Comparison of ENCODE assay signal across 29 cellular contexts in the genomic region with DNA sequence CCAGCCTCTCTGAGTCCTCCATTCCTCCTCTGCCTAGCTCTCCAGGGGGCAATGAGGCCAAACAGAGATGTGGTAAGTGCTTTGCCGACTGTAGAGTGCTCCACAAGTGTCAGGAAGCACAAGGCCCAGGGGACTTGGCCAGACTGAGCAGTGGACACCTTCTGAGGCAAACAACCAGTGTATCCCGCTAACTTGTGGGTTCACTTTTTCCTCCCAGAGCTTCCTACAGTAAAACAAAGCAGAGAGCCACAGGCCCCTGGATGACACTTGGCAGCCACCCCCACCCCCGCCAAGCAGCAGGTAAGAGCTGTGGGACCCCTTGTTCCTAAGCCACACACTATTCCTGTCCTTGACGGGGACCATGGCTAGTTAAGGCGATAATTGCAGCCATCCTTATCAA.
"Had no signal": no experiment of that assay in that cellular context is flagged by ENCODE, and none has a peak within 500 bp of the region (broad histone marks: within the 10 kb centered on the region; RNA-seq: fewer than 3 reads in every experiment).

No MANE protein-coding gene starts in this region.

- ATAC-seq: activated CD8-positive, alpha-beta T cell treated with anti-CD3 and anti-CD28 coated beads for 36 hours; activated T-cell treated with anti-CD3 and anti-CD28 coated beads, Interleukin-2, amount 50 U/mL, for 72 hours; activated T-helper 17 cell treated with anti-CD3 and anti-CD28 coated beads, Interleukin-2, amount 50 U/mL, for 72 hours; PC-3 had no signal

- H3K9me3 Mint-ChIP-seq: activated CD8-positive, alpha-beta T cell treated with anti-CD3 and anti-CD28 coated beads for 36 hours; activated naive CD4-positive, alpha-beta T cell treated with anti-CD3 and anti-CD28 coated beads, Interleukin-2, amount 50 U/mL, for 24 hours; activated naive CD8-positive, alpha-beta T cell treated with anti-CD3 and anti-CD28 coated beads, Interleukin-2, amount 10 ng/mL, durations not matched to agents 7 days and 5 days; activated T-cell treated with anti-CD3 and anti-CD28 coated beads, Interleukin-2, amount 50 U/mL, for 72 hours; activated T-helper 17 cell treated with anti-CD3 and anti-CD28 coated beads, Interleukin-2, amount 50 U/mL, for 72 hours; central memory CD8-positive, alpha-beta T cell; T-helper 1 cell treated with Interleukin-12 subunit alpha and Interleukin-12 subunit beta and Interleukin-4 antibody, amounts not matched to agents 30 μg/mL and 1 μg/mL, for 36 hours; T-helper 2 cell treated with Interferon-gamma antibody and Interleukin-4, amounts not matched to agents 5 μg/mL and 100 μg/mL, for 36 hours had no signal

- H3K4me3 ChIP-seq: ascending aorta, cardiac muscle cell, Peyer's patch, SJSA1 had no signal

- H3K27ac Mint-ChIP-seq: activated CD4-positive, alpha-beta T cell treated with anti-CD3 and anti-CD28 coated beads, Interleukin-2, amount 10 ng/mL, durations not matched to agents 24 days and 14 days; activated CD8-positive, alpha-beta T cell treated with anti-CD3 and anti-CD28 coated beads for 36 hours; activated naive CD4-positive, alpha-beta T cell treated with anti-CD3 and anti-CD28 coated beads, Interleukin-2, amount 50 U/mL, for 24 hours; activated naive CD8-positive, alpha-beta T cell treated with anti-CD3 and anti-CD28 coated beads, Interleukin-2, amount 10 ng/mL, durations not matched to agents 7 days and 5 days; activated T-cell treated with anti-CD3 and anti-CD28 coated beads, Interleukin-2, amount 50 U/mL, for 72 hours; activated T-helper 17 cell treated with anti-CD3 and anti-CD28 coated beads, Interleukin-2, amount 50 U/mL, for 72 hours; T-helper 1 cell treated with Interleukin-12 subunit alpha and Interleukin-12 subunit beta and Interleukin-4 antibody, amounts not matched to agents 30 μg/mL and 1 μg/mL, for 36 hours; T-helper 2 cell treated with Interferon-gamma antibody and Interleukin-4, amounts not matched to agents 5 μg/mL and 100 μg/mL, for 36 hours had no signal

- H3K4me1 ChIP-seq: ascending aorta, Peyer's patch, SJSA1 had no signal

- H3K27me3 Mint-ChIP-seq: activated naive CD4-positive, alpha-beta T cell treated with anti-CD3 and anti-CD28 coated beads, Interleukin-2, amount 50 U/mL, for 24 hours had no signal

- DNase-seq: activated CD4-positive, alpha-beta T cell treated with anti-CD3 and anti-CD28 coated beads, Interleukin-2, amount 10 ng/mL, durations not matched to agents 24 days and 14 days; activated CD4-positive, alpha-beta T cell treated with anti-CD3 and anti-CD28 coated beads, Interleukin-2, amount 50 U/mL, for 4 hours; activated CD8-positive, alpha-beta T cell treated with anti-CD3 and anti-CD28 coated beads for 36 hours; activated effector memory CD4-positive, alpha-beta T cell treated with anti-CD3 and anti-CD28 coated beads, Interleukin-2, amount 50 U/mL, for 16 hours; activated naive CD4-positive, alpha-beta T cell; activated naive CD8-positive, alpha-beta T cell treated with anti-CD3 and anti-CD28 coated beads, Interleukin-2, amount 10 ng/mL, durations not matched to agents 7 days and 5 days; activated T-cell treated with anti-CD3 and anti-CD28 coated beads, Interleukin-2, amount 50 U/mL, for 1 hour; activated T-cell treated with anti-CD3 and anti-CD28 coated beads, Interleukin-2, amount 50 U/mL, for 72 hours; amygdala; Kasumi-1; NCI-H187; NCI-H2029 treated with DMSO at 0.1 percent for 48 hours; NCI-H2107; NCI-H2171; NCI-H510A; NCI-H748 treated with DMSO at 0.1 percent for 48 hours; NK-92 treated with Interleukin-12 subunit alpha and Interleukin-12 subunit beta, amount 100 ng/mL, for 24 hours; PC-3; Peyer's patch; RPMI8226; SK-N-SH had no signal

- H3K27me3 ChIP-seq: ascending aorta, Peyer's patch had no signal

- H3K9me3 ChIP-seq: ascending aorta, Peyer's patch, SJSA1, SK-N-SH had no signal

- H3K4me2 ChIP-seq: SK-N-SH had no signal

- H3K4me3 Mint-ChIP-seq: activated CD4-positive, alpha-beta T cell treated with anti-CD3 and anti-CD28 coated beads, Interleukin-2, amount 10 ng/mL, durations not matched to agents 24 days and 14 days; activated CD8-positive, alpha-beta T cell treated with anti-CD3 and anti-CD28 coated beads for 36 hours; activated naive CD4-positive, alpha-beta T cell treated with anti-CD3 and anti-CD28 coated beads, Interleukin-2, amount 50 U/mL, for 24 hours; activated naive CD8-positive, alpha-beta T cell treated with anti-CD3 and anti-CD28 coated beads, Interleukin-2, amount 10 ng/mL, durations not matched to agents 7 days and 5 days; activated T-cell treated with anti-CD3 and anti-CD28 coated beads, Interleukin-2, amount 50 U/mL, for 72 hours; activated T-helper 17 cell treated with anti-CD3 and anti-CD28 coated beads, Interleukin-2, amount 50 U/mL, for 72 hours; central memory CD8-positive, alpha-beta T cell; T-helper 1 cell treated with Interleukin-12 subunit alpha and Interleukin-12 subunit beta and Interleukin-4 antibody, amounts not matched to agents 30 μg/mL and 1 μg/mL, for 36 hours; T-helper 2 cell treated with Interferon-gamma antibody and Interleukin-4, amounts not matched to agents 5 μg/mL and 100 μg/mL, for 36 hours had no signal

- H3K36me3 ChIP-seq: ascending aorta, cardiac muscle cell, Peyer's patch, SJSA1 had no signal

- H3K36me3 Mint-ChIP-seq: activated naive CD4-positive, alpha-beta T cell treated with anti-CD3 and anti-CD28 coated beads, Interleukin-2, amount 50 U/mL, for 24 hours; activated naive CD8-positive, alpha-beta T cell treated with anti-CD3 and anti-CD28 coated beads, Interleukin-2, amount 10 ng/mL, durations not matched to agents 7 days and 5 days had no signal

- H3K27ac ChIP-seq: ascending aorta, cardiac muscle cell, Peyer's patch, SJSA1 had no signal

- H3K4me1 Mint-ChIP-seq: activated CD4-positive, alpha-beta T cell treated with anti-CD3 and anti-CD28 coated beads, Interleukin-2, amount 10 ng/mL, durations not matched to agents 24 days and 14 days; activated naive CD4-positive, alpha-beta T cell treated with anti-CD3 and anti-CD28 coated beads, Interleukin-2, amount 50 U/mL, for 24 hours; activated T-helper 17 cell treated with anti-CD3 and anti-CD28 coated beads, Interleukin-2, amount 50 U/mL, for 72 hours; central memory CD8-positive, alpha-beta T cell had no signal
